ENCODE assay signal across 8 cellular contexts in genomic region chr11:62839050-62840015, GRCh38. TPM values are rescaled to one million over a fixed set of nuclear protein-coding genes. Genes with fewer than 3 reads are reported as not detected.
DNase-seq lines count a peak whose midpoint lies in the region; ATAC-seq and TF ChIP-seq lines count a peak whose summit lies in the region.

WDR74 (minus strand) TSS chr11:62839590; CDS start chr11:62839570, 20 bp downstream.

- H3K4me1 Mint-ChIP-seq in activated T-helper 1 cell treated with anti-CD3 and anti-CD28 coated beads, Interleukin-12 subunit alpha, Interleukin-12 subunit beta, Interleukin-2, Interleukin-4 antibody, amounts not matched to agents 30 ng/mL and 10 ng/mL and 1 ng/mL, durations not matched to agents 14 hours and 24 hours and 36 hours (ENCODE audit: low read depth) = peaks cover 23% of the 10 kb centered on the region
- H3K4me1 Mint-ChIP-seq in naive thymus-derived CD8-positive, alpha-beta T cell = peaks cover 20 to 38% (median 31%) of the 10 kb centered on the region in 4 donors

- H3K79me2 ChIP-seq in DOHH2 (ENCODE audit: control insufficient read depth, low read length) = peaks cover 48% of the 10 kb centered on the region

- peaks cover 46% of the 10 kb centered on the region for H3K36me3 ChIP-seq in DOHH2 (ENCODE audit: control insufficient read depth, low read length)

- DNase-seq in LNCaP clone FGC (ENCODE audit: low read depth) = peak; percentile 80
- DNase-seq in RPMI7951 (ENCODE audit: low read depth) = peak; percentile 92
- peak; percentile 88 for DNase-seq in activated T-helper 1 cell treated with anti-CD3 and anti-CD28 coated beads, Interleukin-12 subunit alpha, Interleukin-12 subunit beta, Interleukin-2, Interleukin-4 antibody, amounts not matched to agents 30 ng/mL and 10 ng/mL and 1 ng/mL, durations not matched to agents 14 hours and 24 hours and 36 hours (ENCODE audit: low spot score)
- peak; percentile 92 for DNase-seq in fibroblast of mammary gland (ENCODE audit: low read depth)
- peak; percentile 79 to 96 (median 90) for DNase-seq in naive thymus-derived CD8-positive, alpha-beta T cell
- peak; percentile 81 to 93 (median 91) for DNase-seq in stimulated activated naive CD4-positive, alpha-beta T cell (lab: John Stamatoyannopoulos, UW)

- H3K4me3 Mint-ChIP-seq in activated T-helper 1 cell treated with anti-CD3 and anti-CD28 coated beads, Interleukin-12 subunit alpha, Interleukin-12 subunit beta, Interleukin-2, Interleukin-4 antibody, amounts not matched to agents 30 ng/mL and 10 ng/mL and 1 ng/mL, durations not matched to agents 14 hours and 24 hours and 36 hours = no peak within 1 kb of the TSS
- no peak within 1 kb of the TSS for H3K4me3 Mint-ChIP-seq in naive thymus-derived CD8-positive, alpha-beta T cell

- H3K4me3 ChIP-seq in DOHH2 (ENCODE audit: low read length) (peak within 1 kb of the TSS; percentile 85), LNCaP clone FGC (ENCODE audit: low read depth, low read length) (peak within 1 kb of the TSS; percentile 92), fibroblast of mammary gland (ENCODE audit: control insufficient read depth, low read depth, low read length) (peak within 1 kb of the TSS; percentile 83)

- H3F3A ChIP-seq in DOHH2 (ENCODE audit: control insufficient read depth, insufficient read depth) = peaks cover 27% of the 10 kb centered on the region

- peaks cover 37% of the 10 kb centered on the region for H3K4me1 ChIP-seq in DOHH2 (ENCODE audit: control insufficient read depth, low read length)

- no peak for TF ChIP-seq CTCF in DOHH2 (IDR thresholded peaks at IDR 0.05; ENCODE audit: low read depth, low read length, poor library complexity, severe bottlenecking)
- TF ChIP-seq CTCF in LNCaP clone FGC (IDR thresholded peaks at IDR 0.05; ENCODE audit: control insufficient read depth, extremely low read depth, insufficient read depth) = no peak
- no peak for TF ChIP-seq CTCF in fibroblast of mammary gland (conservative IDR thresholded peaks at IDR 0.05; ENCODE audit: control insufficient read depth, insufficient read depth, low read depth, low read length)

- no peaks in the 10 kb centered on the region for H3K27me3 ChIP-seq in DOHH2 (ENCODE audit: control insufficient read depth, low read length)

- ATAC-seq in GM21825 (IDR thresholded peaks at IDR 0.05; ENCODE audit: unreplicated experiment) = peak; percentile 50
- peak; percentile 47 to 52 for ATAC-seq in naive thymus-derived CD8-positive, alpha-beta T cell

- H3K27me3 Mint-ChIP-seq in activated T-helper 1 cell treated with anti-CD3 and anti-CD28 coated beads, Interleukin-12 subunit alpha, Interleukin-12 subunit beta, Interleukin-2, Interleukin-4 antibody, amounts not matched to agents 30 ng/mL and 10 ng/mL and 1 ng/mL, durations not matched to agents 14 hours and 24 hours and 36 hours (ENCODE audit: insufficient read depth) = no peaks in the 10 kb centered on the region
- H3K27me3 Mint-ChIP-seq in naive thymus-derived CD8-positive, alpha-beta T cell = no peaks in the 10 kb centered on the region

- intact Hi-C loops in activated T-helper 1 cell treated with anti-CD3 and anti-CD28 coated beads, Interleukin-12 subunit alpha, Interleukin-12 subunit beta, Interleukin-2, Interleukin-4 antibody, amounts not matched to agents 30 ng/mL and 10 ng/mL and 1 ng/mL, durations not matched to agents 14 hours and 24 hours and 36 hours (cut with micrococcal nuclease) = loop anchor here (1.0 to 5.0 kb wide), 8 partner anchors 8 to 1012 kb away; partner anchors contain the start of genes B3GAT3, FADS2, NXF1 and TAF6L

- POLR2A ChIA-PET in naive thymus-derived CD8-positive, alpha-beta T cell (lab: Charles Lee) = interaction anchor here (0.6 to 10.0 kb wide), 43 partner anchors 8 to 1905 kb away, joined by 3 to 479 read pairs (median 10); partner anchors contain the start of genes B3GAT3, BSCL2, C11orf98 and CSKMT

- H3K9me2 ChIP-seq in DOHH2 (replicated peaks; ENCODE audit: control insufficient read depth, low read length) = no peaks in the 10 kb centered on the region

- H3K9me3 ChIP-seq in DOHH2 (ENCODE audit: control insufficient read depth, insufficient read depth, low read length) = no peaks in the 10 kb centered on the region

- peak within 1 kb of the TSS; percentile 89 for H3K27ac ChIP-seq in DOHH2 (ENCODE audit: low read depth, low read length)

- H3K9me3 Mint-ChIP-seq in activated T-helper 1 cell treated with anti-CD3 and anti-CD28 coated beads, Interleukin-12 subunit alpha, Interleukin-12 subunit beta, Interleukin-2, Interleukin-4 antibody, amounts not matched to agents 30 ng/mL and 10 ng/mL and 1 ng/mL, durations not matched to agents 14 hours and 24 hours and 36 hours = no peaks in the 10 kb centered on the region
- H3K9me3 Mint-ChIP-seq in naive thymus-derived CD8-positive, alpha-beta T cell = no peaks in the 10 kb centered on the region

- H4K20me1 ChIP-seq in DOHH2 (ENCODE audit: control insufficient read depth, insufficient read depth, low read depth, low read length) = no peaks in the 10 kb centered on the region

- H3K36me3 Mint-ChIP-seq in activated T-helper 1 cell treated with anti-CD3 and anti-CD28 coated beads, Interleukin-12 subunit alpha, Interleukin-12 subunit beta, Interleukin-2, Interleukin-4 antibody, amounts not matched to agents 30 ng/mL and 10 ng/mL and 1 ng/mL, durations not matched to agents 14 hours and 24 hours and 36 hours (ENCODE audit: low read depth) = peaks cover 27% of the 10 kb centered on the region
- peaks cover 0 to 29% (median 5%) of the 10 kb centered on the region in 3 donors for H3K36me3 Mint-ChIP-seq in naive thymus-derived CD8-positive, alpha-beta T cell

- peak within 1 kb of the TSS; percentile 86 for H3K4me2 ChIP-seq in DOHH2 (ENCODE audit: low read length)

- H3K27ac Mint-ChIP-seq in activated T-helper 1 cell treated with anti-CD3 and anti-CD28 coated beads, Interleukin-12 subunit alpha, Interleukin-12 subunit beta, Interleukin-2, Interleukin-4 antibody, amounts not matched to agents 30 ng/mL and 10 ng/mL and 1 ng/mL, durations not matched to agents 14 hours and 24 hours and 36 hours = no peak within 1 kb of the TSS
- no peak within 1 kb of the TSS for H3K27ac Mint-ChIP-seq in naive thymus-derived CD8-positive, alpha-beta T cell

RNA-seq across cellular contexts. Expression of gene WDR74, which starts in this region (rescaled TPM):
- 61.3 and 80.4 TPM in 2 replicates for total RNA-seq in RPMI7951 (2014; rRNA removed; shearing (Covaris generic))
- 156 and 161 TPM in 2 replicates for total RNA-seq in activated T-helper 1 cell treated with anti-CD3 and anti-CD28 coated beads, Interleukin-12 subunit alpha, Interleukin-12 subunit beta, Interleukin-2, Interleukin-4 antibody, amounts not matched to agents 30 ng/mL and 10 ng/mL and 1 ng/mL, durations not matched to agents 14 hours and 24 hours and 36 hours
- total RNA-seq in naive thymus-derived CD8-positive, alpha-beta T cell = 100 to 1,000 TPM; 129 to 130 TPM
- 10 to 100 TPM; 35.7 to 64.0 (median 49.4) TPM for polyA plus RNA-seq in naive thymus-derived CD8-positive, alpha-beta T cell

Comparison
In these comparisons a context has a peak if more than half of its experiments do, and no peak if none do; other contexts are left out.
1. Peak in every context shown above with its lines: DNase-seq, ATAC-seq, H3K4me3 ChIP-seq and H3K27ac ChIP-seq.